Comparison of ENCODE assay signal across 8 cellular contexts in the genomic region with DNA sequence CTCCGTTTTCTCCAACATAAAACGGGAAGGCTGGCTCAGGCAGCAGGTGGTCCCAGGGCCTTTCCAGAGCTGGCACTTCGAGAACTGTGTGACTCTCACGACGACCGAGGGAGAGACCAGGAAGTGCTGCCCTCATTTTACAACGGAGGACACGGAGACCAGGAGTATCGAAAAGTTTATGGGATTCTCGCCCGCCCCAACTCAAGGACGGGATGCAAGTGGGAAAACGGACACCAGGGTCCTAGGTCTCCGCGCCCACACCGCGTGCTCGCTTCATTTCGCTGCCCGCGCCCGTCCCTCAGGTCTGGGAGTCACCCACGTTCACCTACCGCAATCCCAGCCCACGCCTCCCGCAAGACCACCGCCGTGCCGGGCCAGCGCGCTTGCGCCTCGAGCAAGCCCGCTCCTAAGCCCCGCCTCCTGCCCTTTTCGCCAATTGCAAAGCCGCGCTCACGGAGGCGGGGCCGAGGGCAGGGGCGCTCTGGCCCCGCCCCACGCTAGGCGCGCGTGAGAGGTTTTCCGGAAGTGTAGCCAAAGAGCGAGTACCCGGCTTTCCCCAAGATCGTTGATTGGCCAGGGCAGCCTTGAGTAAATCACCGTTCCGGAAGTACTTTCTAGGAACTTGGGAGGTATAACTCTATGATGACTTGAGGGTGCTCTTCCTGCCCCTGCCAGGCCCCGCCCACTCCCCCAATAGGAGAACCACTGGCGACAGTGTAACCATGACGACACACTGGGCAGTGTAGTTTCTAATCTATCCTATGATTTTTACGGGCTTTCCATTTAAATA. TPM values are rescaled to one million over a fixed set of nuclear protein-coding genes. Genes with fewer than 3 reads are reported as not detected.
A peak's percentile ranks its signal among the peaks of the same experiment; 100 is the strongest.
DNase-seq lines count a peak whose midpoint lies in the region; ATAC-seq and TF ChIP-seq lines count a peak whose summit lies in the region.

A gene (minus strand): TSS at position 392 of the 790 bp plus-strand sequence. CDS start 5,362 bp downstream, outside the sequence.

- H3K4me1 ChIP-seq in CD4-positive, alpha-beta memory T cell (ENCODE audit: insufficient read depth, low read length): peaks cover 11% of the 10 kb centered on the region

- H3K27me3 ChIP-seq in CD4-positive, alpha-beta memory T cell (ENCODE audit: insufficient read depth, low read length): no peaks in the 10 kb centered on the region

- H3K27me3 Mint-ChIP-seq in CD4-positive, alpha-beta memory T cell: no peaks in the 10 kb centered on the region
- no peaks in the 10 kb centered on the region for H3K27me3 Mint-ChIP-seq in activated CD4-positive, alpha-beta memory T cell treated with anti-CD3 and anti-CD28 coated beads, Interleukin-2, amount 10 ng/mL, durations not matched to agents 7 days and 5 days

- H3K4me1 Mint-ChIP-seq in CD4-positive, alpha-beta memory T cell: peaks cover 8 to 27% (median 19%) of the 10 kb centered on the region in 4 donors
- peaks cover 17% of the 10 kb centered on the region for H3K4me1 Mint-ChIP-seq in activated CD4-positive, alpha-beta memory T cell treated with anti-CD3 and anti-CD28 coated beads, Interleukin-2, amount 10 ng/mL, durations not matched to agents 7 days and 5 days

- no peak for TF ChIP-seq CTCF in lower leg skin (IDR thresholded peaks at IDR 0.05)

- intact Hi-C loops in CD4-positive, alpha-beta memory T cell (cut with micrococcal nuclease): loop anchor here (1.0 to 2.0 kb wide), 5 partner anchors 36 to 926 kb away; a partner anchor contains a TSS
- intact Hi-C loops in lower leg skin (cut with DNase I; ENCODE audit: low total_unique reads): no loop called here

- WGBS in lower leg skin, 2 donors: 0% methylated on average over 57 of the region's 57 CpGs

- H3K9me3 Mint-ChIP-seq in CD4-positive, alpha-beta memory T cell: peaks cover 0 to 2% (median 0%) of the 10 kb centered on the region in 8 donors
- no peaks in the 10 kb centered on the region for H3K9me3 Mint-ChIP-seq in activated CD4-positive, alpha-beta memory T cell treated with anti-CD3 and anti-CD28 coated beads, Interleukin-2, amount 10 ng/mL, durations not matched to agents 7 days and 5 days

- peak within 1 kb of the TSS; percentile 71 for H3K27ac ChIP-seq in CD4-positive, alpha-beta memory T cell (ENCODE audit: low read depth, low read length)

- no peaks in the 10 kb centered on the region for H3K36me3 ChIP-seq in CD4-positive, alpha-beta memory T cell (ENCODE audit: insufficient read depth, low read length)

- H3K27ac Mint-ChIP-seq in CD4-positive, alpha-beta memory T cell: peak within 1 kb of the TSS; percentile 84 to 97 (median 93)
- H3K27ac Mint-ChIP-seq in activated CD4-positive, alpha-beta memory T cell treated with anti-CD3 and anti-CD28 coated beads, Interleukin-2, amount 10 ng/mL, durations not matched to agents 7 days and 5 days: peak within 1 kb of the TSS; percentile 71

- POLR2A ChIA-PET in CD4-positive, alpha-beta memory T cell (lab: Charles Lee; ENCODE audit: partially characterized antibody): interaction anchor here (2.1 to 3.4 kb wide), 3 partner anchors 36 to 711 kb away, joined by 7 to 24 read pairs (median 13); a partner anchor contains a TSS
- POLR2A ChIA-PET in activated CD4-positive, alpha-beta memory T cell treated with anti-CD3 and anti-CD28 coated beads, Interleukin-2, amount 10 ng/mL, durations not matched to agents 7 days and 5 days (lab: Charles Lee): interaction anchor here (0.6 to 1.9 kb wide), 4 partner anchors 11 to 48 kb away, joined by 3 to 6 read pairs (median 4); a partner anchor contains a TSS

- no peaks in the 10 kb centered on the region for H3K9me3 ChIP-seq in CD4-positive, alpha-beta memory T cell (ENCODE audit: control insufficient read depth in 1 of 2, low read length in 2 of 2)

- H3K4me3 Mint-ChIP-seq in CD4-positive, alpha-beta memory T cell: peak within 1 kb of the TSS; percentile 92 to 98 (median 94)
- peak within 1 kb of the TSS; percentile 89 for H3K4me3 Mint-ChIP-seq in activated CD4-positive, alpha-beta memory T cell treated with anti-CD3 and anti-CD28 coated beads, Interleukin-2, amount 10 ng/mL, durations not matched to agents 7 days and 5 days

- peak; percentile 92 to 98 (median 98) for DNase-seq in CD4-positive, alpha-beta memory T cell
- DNase-seq in HK-2 (ENCODE audit: unreplicated experiment): peak; percentile 96
- DNase-seq in NCI-H82 treated with DMSO at 0.1 percent for 48 hours (lab: John Stamatoyannopoulos, UW; ENCODE audit: unreplicated experiment): peak; percentile 100
- peak; percentile 96 for DNase-seq in activated CD4-positive, alpha-beta memory T cell treated with anti-CD3 and anti-CD28 coated beads, Interleukin-2, amount 10 ng/mL, durations not matched to agents 7 days and 5 days
- DNase-seq in ecto neural progenitor cell (ENCODE audit: low spot score): peak; percentile 97
- DNase-seq in lower leg skin (ENCODE audit: low spot score in 2 of 2): peak; percentile 95 to 99
- DNase-seq in stimulated activated CD4-positive, alpha-beta T cell treated with anti-CD3 and anti-CD28 coated beads, Interleukin-4, amount 100 ng/mL, for 4 hours: peak; percentile 95 to 96

- ATAC-seq in GM19455 (IDR thresholded peaks at IDR 0.05; ENCODE audit: unreplicated experiment): peak; percentile 93

- no peak for TF ChIP-seq POLR2A in lower leg skin (IDR thresholded peaks at IDR 0.05)

- CTCF ChIA-PET in CD4-positive, alpha-beta memory T cell (lab: Charles Lee; ENCODE audit: partially characterized antibody): interaction anchor here (1.7 kb wide), 1 partner anchor 36 kb away, joined by 4 read pairs; a partner anchor contains a TSS
- CTCF ChIA-PET in activated CD4-positive, alpha-beta memory T cell treated with anti-CD3 and anti-CD28 coated beads, Interleukin-2, amount 10 ng/mL, durations not matched to agents 7 days and 5 days (lab: Charles Lee): interaction anchor here (1.4 to 4.5 kb wide), 4 partner anchors 28 to 46 kb away, joined by 3 to 18 read pairs (median 12); a partner anchor contains a TSS

- H3K4me3 ChIP-seq in CD4-positive, alpha-beta memory T cell (ENCODE audit: low read length in 2 of 2): peak within 1 kb of the TSS; percentile 92 to 100
- H3K4me3 ChIP-seq in lower leg skin (ENCODE audit: low read depth, poor library complexity, severe bottlenecking): peak within 1 kb of the TSS; percentile 61

- H3K36me3 Mint-ChIP-seq in CD4-positive, alpha-beta memory T cell: peaks cover 0 to 8% of the 10 kb centered on the region in 2 donors
- no peaks in the 10 kb centered on the region for H3K36me3 Mint-ChIP-seq in activated CD4-positive, alpha-beta memory T cell treated with anti-CD3 and anti-CD28 coated beads, Interleukin-2, amount 10 ng/mL, durations not matched to agents 7 days and 5 days (ENCODE audit: low read depth)

RNA-seq across cellular contexts. Expression of the gene that starts here (rescaled TPM):
- 1 to 10 TPM; 5.0 to 6.0 TPM for total RNA-seq in CD4-positive, alpha-beta memory T cell
- 1 to 10 TPM in 1 of 2 donors, under 1 TPM in 1; 0.42 to 4.0 TPM for polyA plus RNA-seq in CD4-positive, alpha-beta memory T cell
- total RNA-seq in activated CD4-positive, alpha-beta memory T cell treated with anti-CD3 and anti-CD28 coated beads, Interleukin-2, amount 10 ng/mL, durations not matched to agents 7 days and 5 days: 1 to 10 TPM; 3.3 to 4.0 TPM
- total RNA-seq in lower leg skin: 1 to 10 TPM; 4.0 to 7.7 (median 5.1) TPM

Comparison
In these comparisons a context has a peak if more than half of its experiments do, and no peak if none do; other contexts are left out.
1. Peak in every context shown above with its lines: DNase-seq, ATAC-seq, H3K4me3 ChIP-seq and H3K27ac ChIP-seq.